In the genomic region with DNA sequence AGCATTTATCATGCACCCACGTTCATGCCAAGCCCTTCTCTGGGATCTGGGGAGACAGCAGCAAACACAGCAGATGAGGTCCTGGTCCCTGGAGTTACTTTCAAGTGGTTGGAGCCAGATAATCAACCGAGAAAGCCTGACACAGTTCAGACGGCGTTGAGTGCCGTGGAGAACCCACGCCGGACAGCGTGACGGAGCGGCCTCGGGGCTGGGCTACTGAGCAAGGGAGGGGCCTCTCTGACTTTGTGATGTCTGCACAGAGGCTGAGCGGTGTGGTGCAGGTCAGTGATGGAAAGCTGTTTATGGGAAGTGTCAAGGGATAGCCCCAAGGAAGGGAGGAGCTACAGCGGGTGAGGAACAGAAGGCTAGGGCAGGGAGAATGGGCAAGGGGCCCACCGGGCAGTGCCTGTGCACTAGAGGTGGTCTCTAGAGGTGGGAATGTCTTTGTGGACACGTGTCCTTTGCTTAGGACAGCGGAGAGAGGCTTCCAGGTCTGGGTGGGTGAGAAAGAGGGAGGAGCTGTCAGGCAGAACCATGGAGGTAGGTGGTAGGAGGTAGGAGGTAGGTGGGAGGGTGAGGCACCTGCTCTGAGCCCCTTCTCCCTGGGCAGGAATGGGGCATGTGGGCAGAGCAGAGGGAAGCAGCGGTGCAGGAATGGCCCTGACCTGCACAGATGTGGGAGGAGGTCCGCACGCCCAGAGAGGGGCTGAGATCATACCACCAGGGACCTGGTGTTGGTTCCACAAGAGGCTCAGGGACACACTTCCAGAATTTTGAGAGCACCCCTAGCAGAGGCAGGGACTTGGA, we compare ENCODE assay signal across 34 cellular contexts.
DNase-seq lines count a peak whose midpoint lies in the region; ATAC-seq and TF ChIP-seq lines count a peak whose summit lies in the region.
"Had no signal": no experiment of that assay in that cellular context is flagged by ENCODE, and none has a peak within 500 bp of the region (broad histone marks: within the 10 kb centered on the region; RNA-seq: fewer than 3 reads in every experiment).

No MANE protein-coding gene starts in this region.

- TF ChIP-seq CTCF in natural killer cell (IDR thresholded peaks at IDR 0.05) (no peak), neural progenitor cell (IDR thresholded peaks at IDR 0.05) (no peak)

- no peaks in the 10 kb centered on the region for H4K20me1 ChIP-seq in neural progenitor cell (ENCODE audit: low read depth)

- H3K4me3 Mint-ChIP-seq in natural killer cell (no peak overlapping the region), neural progenitor cell (no peak overlapping the region)
- no peak overlapping the region for H3K4me3 Mint-ChIP-seq in natural killer cell treated with Interleukin-12 subunit alpha and Interleukin-12 subunit beta and Interleukin-15 and Interleukin-18, amount 100 ng/mL, for 72 hours
- H3K4me3 Mint-ChIP-seq in effector memory CD8-positive, alpha-beta T cell: no peak overlapping the region
- H3K4me3 Mint-ChIP-seq: activated CD8-positive, alpha-beta T cell treated with anti-CD3 and anti-CD28 coated beads for 36 hours; activated naive CD8-positive, alpha-beta T cell treated with anti-CD3 and anti-CD28 coated beads, Interleukin-2, amount 10 ng/mL, durations not matched to agents 7 days and 5 days; CD4-positive, CD25-positive, alpha-beta regulatory T cell; GM23338; naive thymus-derived CD4-positive, alpha-beta T cell; stimulated activated naive CD8-positive, alpha-beta T cell treated with anti-CD3 and anti-CD28 coated beads, Interleukin-15, Interleukin-2, amounts not matched to agents 100 ng/mL and 50 ng/mL, for 24 hours had no signal

- H3K27me3 Mint-ChIP-seq in natural killer cell (ENCODE audit: low read depth in 2 of 2) (no peaks in the 10 kb centered on the region), neural progenitor cell (ENCODE audit: insufficient read depth, low read depth) (peaks cover 15% of the 10 kb centered on the region)
- no peaks in the 10 kb centered on the region for H3K27me3 Mint-ChIP-seq in natural killer cell treated with Interleukin-12 subunit alpha and Interleukin-12 subunit beta and Interleukin-15 and Interleukin-18, amount 100 ng/mL, for 72 hours
- peaks cover 5 to 18% of the 10 kb centered on the region in 2 donors for H3K27me3 Mint-ChIP-seq in effector memory CD8-positive, alpha-beta T cell
- H3K27me3 Mint-ChIP-seq: activated CD8-positive, alpha-beta T cell treated with anti-CD3 and anti-CD28 coated beads for 36 hours had no signal

- no peak overlapping the region for H3K4me2 ChIP-seq in neural progenitor cell
- H3K4me2 ChIP-seq: GM23338, smooth muscle cell had no signal

- H3K9ac ChIP-seq in neural progenitor cell: no peak overlapping the region

- H3K79me2 ChIP-seq in neural progenitor cell (ENCODE audit: low read depth): no peaks in the 10 kb centered on the region

- H3K27ac Mint-ChIP-seq in natural killer cell (peak overlapping the region in 1 of 2 donors; percentile 54), neural progenitor cell (peak overlapping the region; percentile 66)
- H3K27ac Mint-ChIP-seq in natural killer cell treated with Interleukin-12 subunit alpha and Interleukin-12 subunit beta and Interleukin-15 and Interleukin-18, amount 100 ng/mL, for 72 hours: peak overlapping the region in 1 of 2 donors; percentile 42
- H3K27ac Mint-ChIP-seq in effector memory CD8-positive, alpha-beta T cell: peak overlapping the region; percentile 14 to 56
- H3K27ac Mint-ChIP-seq: activated CD8-positive, alpha-beta T cell treated with anti-CD3 and anti-CD28 coated beads for 36 hours; GM23338; naive thymus-derived CD4-positive, alpha-beta T cell; stimulated activated naive CD8-positive, alpha-beta T cell treated with anti-CD3 and anti-CD28 coated beads, Interleukin-15, Interleukin-2, amounts not matched to agents 100 ng/mL and 50 ng/mL, for 24 hours had no signal

- peaks cover 8% of the 10 kb centered on the region for H3K36me3 Mint-ChIP-seq in natural killer cell
- H3K36me3 Mint-ChIP-seq in natural killer cell treated with Interleukin-12 subunit alpha and Interleukin-12 subunit beta and Interleukin-15 and Interleukin-18, amount 100 ng/mL, for 72 hours: no peaks in the 10 kb centered on the region
- peaks cover 13% of the 10 kb centered on the region for H3K36me3 Mint-ChIP-seq in effector memory CD8-positive, alpha-beta T cell (ENCODE audit: insufficient read depth)
- no peaks in the 10 kb centered on the region for H3K36me3 Mint-ChIP-seq in neural progenitor cell
- H3K36me3 Mint-ChIP-seq: activated naive CD8-positive, alpha-beta T cell treated with anti-CD3 and anti-CD28 coated beads, Interleukin-2, amount 10 ng/mL, durations not matched to agents 7 days and 5 days; CD4-positive, CD25-positive, alpha-beta regulatory T cell; naive thymus-derived CD4-positive, alpha-beta T cell had no signal

- H3K4me3 ChIP-seq in neural progenitor cell: no peak overlapping the region
- H3K4me3 ChIP-seq: ascending aorta, GM23338, ovary, smooth muscle cell, testis had no signal

- H3K4me1 ChIP-seq in neural progenitor cell: peaks cover 16% of the 10 kb centered on the region
- H3K4me1 ChIP-seq: ascending aorta, testis had no signal

- H3K4me1 Mint-ChIP-seq in natural killer cell: peaks cover 67 to 69% of the 10 kb centered on the region in 2 donors
- H3K4me1 Mint-ChIP-seq in natural killer cell treated with Interleukin-12 subunit alpha and Interleukin-12 subunit beta and Interleukin-15 and Interleukin-18, amount 100 ng/mL, for 72 hours (ENCODE audit: low read depth in 2 of 2): peaks cover 39 to 57% of the 10 kb centered on the region in 2 donors
- peaks cover 24 to 40% of the 10 kb centered on the region in 2 donors for H3K4me1 Mint-ChIP-seq in effector memory CD8-positive, alpha-beta T cell (ENCODE audit: low read depth in 2 of 2)
- peaks cover 12% of the 10 kb centered on the region for H3K4me1 Mint-ChIP-seq in neural progenitor cell

- H3K27ac ChIP-seq in neural progenitor cell: no peak overlapping the region
- H3K27ac ChIP-seq: ascending aorta, HL-60, ovary, testis had no signal

- no peaks in the 10 kb centered on the region for H3K36me3 ChIP-seq in neural progenitor cell
- H3K36me3 ChIP-seq: ascending aorta, ovary had no signal

- ATAC-seq in natural killer cell: no peak
- ATAC-seq in natural killer cell treated with Interleukin-12 subunit alpha and Interleukin-12 subunit beta and Interleukin-15 and Interleukin-18, amount 100 ng/mL, for 72 hours: no peak
- ATAC-seq in effector memory CD8-positive, alpha-beta T cell (replicated peaks): no peak
- ATAC-seq: activated CD8-positive, alpha-beta T cell treated with anti-CD3 and anti-CD28 coated beads for 36 hours; GM23338; left ventricle myocardium superior; naive thymus-derived CD4-positive, alpha-beta T cell; Panc1 had no signal

- DNase-seq in natural killer cell (peak; percentile 10), neural progenitor cell (ENCODE audit: low spot score) (no peak), NCI-H187 treated with DMSO at 0.1 percent for 48 hours (lab: John Stamatoyannopoulos, UW) (no peak), NCI-H2196 treated with DMSO at 0.1 percent for 48 hours (lab: John Stamatoyannopoulos, UW; ENCODE audit: unreplicated experiment) (no peak), KBM-7 (no peak), NCI-H1048 (lab: John Stamatoyannopoulos, UW) (no peak)
- no peak for DNase-seq in natural killer cell treated with Interleukin-12 subunit alpha and Interleukin-12 subunit beta and Interleukin-15 and Interleukin-18, amount 100 ng/mL, for 72 hours (ENCODE audit: low spot score)
- no peak for DNase-seq in effector memory CD8-positive, alpha-beta T cell
- DNase-seq: activated CD4-positive, alpha-beta T cell treated with anti-CD3 and anti-CD28 coated beads for 1 hour; activated CD8-positive, alpha-beta T cell treated with anti-CD3 and anti-CD28 coated beads for 36 hours; activated effector memory CD4-positive, alpha-beta T cell treated with Interleukin-2 at 50 U/mL for 16 hours; activated naive CD8-positive, alpha-beta T cell treated with anti-CD3 and anti-CD28 coated beads, Interleukin-2, amount 10 ng/mL, durations not matched to agents 7 days and 5 days; AML-193; CD4-positive, CD25-positive, alpha-beta regulatory T cell; erythroblast; glutamatergic neuron; Kasumi-1; left ventricle myocardium superior; NCI-H1417 treated with DMSO at 0.1 percent for 48 hours; NCI-H2081; NCI-H2227 treated with DMSO at 0.1 percent for 48 hours; NCI-H526; ovary; retina; SHP77; T-helper 2 cell; testis had no signal

- H3F3A ChIP-seq in neural progenitor cell (ENCODE audit: low read depth): peaks cover 5% of the 10 kb centered on the region

- H3K27me3 ChIP-seq in neural progenitor cell: no peaks in the 10 kb centered on the region
- H3K27me3 ChIP-seq: ascending aorta, ovary, testis had no signal

- in situ Hi-C loops in KBM-7 (cut with MboI; ENCODE audit: low pct_unique_long_range_greater_than_20kb, low sequenced_read_pairs): no loop called here

- H2AFZ ChIP-seq in neural progenitor cell (replicated peaks): no peak overlapping the region
- H2AFZ ChIP-seq: GM23338 had no signal

- H3K9me3 ChIP-seq in neural progenitor cell (ENCODE audit: low read depth): no peaks in the 10 kb centered on the region
- H3K9me3 ChIP-seq: ascending aorta, ovary, testis had no signal

- intact Hi-C loops in natural killer cell (cut with micrococcal nuclease): no loop called here

- no peaks in the 10 kb centered on the region for H3K9me3 Mint-ChIP-seq in natural killer cell
- H3K9me3 Mint-ChIP-seq in natural killer cell treated with Interleukin-12 subunit alpha and Interleukin-12 subunit beta and Interleukin-15 and Interleukin-18, amount 100 ng/mL, for 72 hours: no peaks in the 10 kb centered on the region
- no peaks in the 10 kb centered on the region for H3K9me3 Mint-ChIP-seq in effector memory CD8-positive, alpha-beta T cell
- no peaks in the 10 kb centered on the region for H3K9me3 Mint-ChIP-seq in neural progenitor cell
- H3K9me3 Mint-ChIP-seq: activated CD8-positive, alpha-beta T cell treated with anti-CD3 and anti-CD28 coated beads for 36 hours; activated naive CD8-positive, alpha-beta T cell treated with anti-CD3 and anti-CD28 coated beads, Interleukin-2, amount 10 ng/mL, durations not matched to agents 7 days and 5 days; CD4-positive, CD25-positive, alpha-beta regulatory T cell; GM23338; naive thymus-derived CD4-positive, alpha-beta T cell; stimulated activated naive CD8-positive, alpha-beta T cell treated with anti-CD3 and anti-CD28 coated beads, Interleukin-15, Interleukin-2, amounts not matched to agents 100 ng/mL and 50 ng/mL, for 24 hours had no signal
